In the genomic region with DNA sequence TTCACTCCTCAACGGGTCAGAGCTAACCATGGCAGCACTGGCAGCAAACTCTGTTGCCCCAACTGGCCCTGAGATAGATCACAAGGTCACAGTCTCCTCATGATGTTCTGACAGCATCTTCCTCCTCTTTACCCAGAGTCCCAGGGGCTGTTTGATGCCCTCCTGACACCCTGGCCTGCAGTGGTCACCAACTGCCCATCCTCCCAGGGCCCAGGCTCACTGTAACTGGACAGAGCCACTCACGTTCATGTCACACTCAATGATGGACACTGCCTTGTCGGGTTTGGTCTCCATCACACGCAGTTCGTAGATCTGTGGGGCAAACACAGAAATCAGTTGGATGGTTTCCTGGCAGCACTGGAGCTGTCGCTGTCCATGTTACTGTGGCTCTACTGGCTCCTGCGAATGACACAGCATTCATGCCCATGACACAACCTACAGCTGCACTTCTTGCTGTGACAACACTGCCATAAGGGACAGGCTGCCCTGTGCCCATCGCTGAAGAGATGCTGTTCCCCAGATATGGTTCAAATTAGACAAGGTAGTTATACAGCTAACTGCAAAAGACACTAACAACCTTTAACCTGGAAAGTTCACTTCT, we compare ENCODE assay signal across 1 cellular context.
TF ChIP-seq lines count a peak whose summit lies in the region.

No MANE protein-coding gene starts in this region.

TF ChIP-seq in IMR-90, 13 proteins besides CTCF, POLR2A, EP300 and RAD21:
- TF ChIP-seq FOS (IDR thresholded peaks at IDR 0.05; ENCODE audit: low read depth, low read length) (no peak), MAZ (IDR thresholded peaks at IDR 0.05; ENCODE audit: borderline replicate concordance, low read depth, low read length) (no peak), NFE2L2 (IDR thresholded peaks at IDR 0.05; ENCODE audit: low read depth, low read length) (no peak), SMC3 (IDR thresholded peaks at IDR 0.05; ENCODE audit: low read depth, low read length) (no peak), CHD1 (IDR thresholded peaks at IDR 0.05; ENCODE audit: low read depth, low read length) (no peak), BHLHE40 (IDR thresholded peaks at IDR 0.05; ENCODE audit: low read depth, low read length) (no peak), RCOR1 (IDR thresholded peaks at IDR 0.05; ENCODE audit: insufficient replicate concordance, low read length) (no peak), MAFK (IDR thresholded peaks at IDR 0.05; ENCODE audit: low read depth, low read length) (no peak), MXI1 (IDR thresholded peaks at IDR 0.05; ENCODE audit: borderline replicate concordance, low read depth, low read length) (no peak), RFX5 (IDR thresholded peaks at IDR 0.05; ENCODE audit: low read depth, low read length) (no peak), CEBPB (IDR thresholded peaks at IDR 0.05; ENCODE audit: low read depth, low read length) (no peak)
- TF ChIP-seq, protein P1, sequence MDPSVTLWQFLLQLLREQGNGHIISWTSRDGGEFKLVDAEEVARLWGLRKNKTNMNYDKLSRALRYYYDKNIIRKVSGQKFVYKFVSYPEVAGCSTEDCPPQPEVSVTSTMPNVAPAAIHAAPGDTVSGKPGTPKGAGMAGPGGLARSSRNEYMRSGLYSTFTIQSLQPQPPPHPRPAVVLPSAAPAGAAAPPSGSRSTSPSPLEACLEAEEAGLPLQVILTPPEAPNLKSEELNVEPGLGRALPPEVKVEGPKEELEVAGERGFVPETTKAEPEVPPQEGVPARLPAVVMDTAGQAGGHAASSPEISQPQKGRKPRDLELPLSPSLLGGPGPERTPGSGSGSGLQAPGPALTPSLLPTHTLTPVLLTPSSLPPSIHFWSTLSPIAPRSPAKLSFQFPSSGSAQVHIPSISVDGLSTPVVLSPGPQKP (IDR thresholded peaks at IDR 0.05; ENCODE audit: borderline replicate concordance, low read depth, low read length), result no peak
- TF ChIP-seq, protein P2, sequence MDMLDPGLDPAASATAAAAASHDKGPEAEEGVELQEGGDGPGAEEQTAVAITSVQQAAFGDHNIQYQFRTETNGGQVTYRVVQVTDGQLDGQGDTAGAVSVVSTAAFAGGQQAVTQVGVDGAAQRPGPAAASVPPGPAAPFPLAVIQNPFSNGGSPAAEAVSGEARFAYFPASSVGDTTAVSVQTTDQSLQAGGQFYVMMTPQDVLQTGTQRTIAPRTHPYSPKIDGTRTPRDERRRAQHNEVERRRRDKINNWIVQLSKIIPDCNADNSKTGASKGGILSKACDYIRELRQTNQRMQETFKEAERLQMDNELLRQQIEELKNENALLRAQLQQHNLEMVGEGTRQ (IDR thresholded peaks at IDR 0.05; ENCODE audit: low read depth, low read length), result no peak
